1 cellular context compared by ENCODE assay signal in the genomic region with DNA sequence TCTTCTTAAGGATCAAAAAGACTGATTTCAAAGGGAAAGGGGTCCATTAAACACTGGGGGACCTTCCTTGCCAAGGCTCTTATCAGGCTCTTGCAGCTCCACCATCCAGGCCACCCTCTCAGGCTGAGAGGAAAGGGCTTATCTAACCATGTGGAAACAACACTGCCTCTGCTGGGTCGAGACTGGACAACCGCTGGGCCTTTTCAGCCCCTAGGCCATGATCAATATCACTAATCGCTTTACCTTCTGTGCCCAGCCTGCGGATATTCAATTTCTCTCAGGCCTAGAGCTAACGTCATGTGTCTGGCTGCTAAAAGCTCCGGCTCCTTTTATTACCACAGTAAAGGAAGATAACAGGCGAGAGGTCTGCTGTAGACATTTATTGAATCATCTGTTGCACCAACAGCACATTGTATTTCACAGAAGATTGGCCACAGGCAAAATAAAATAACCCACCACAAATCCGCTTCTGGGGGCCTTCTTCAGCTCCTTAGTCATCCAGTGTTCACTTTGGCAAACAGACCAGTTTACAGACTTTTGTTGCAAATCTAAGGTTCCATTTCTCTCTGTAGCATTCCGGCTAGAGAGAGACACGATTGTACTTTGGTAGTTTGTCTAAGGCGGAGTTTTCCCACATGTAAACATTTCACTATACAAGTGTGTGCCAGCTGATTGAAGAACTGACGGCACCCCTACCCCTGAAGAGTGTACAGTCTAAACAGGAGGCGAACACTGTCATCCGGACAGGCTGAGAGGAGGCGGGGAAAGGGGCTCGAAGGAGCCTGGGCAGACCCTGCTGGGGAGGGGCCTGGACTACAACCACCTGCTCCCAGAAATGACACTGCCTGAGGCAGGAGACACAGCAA.
A peak's percentile ranks its signal among the peaks of the same experiment; 100 is the strongest.
TF ChIP-seq lines count a peak whose summit lies in the region.

No MANE protein-coding gene starts in this region.

TF ChIP-seq in K562, 482 proteins besides CTCF, POLR2A, EP300 and RAD21 (continued from another document and continues in another):
- TF ChIP-seq, protein P1, sequence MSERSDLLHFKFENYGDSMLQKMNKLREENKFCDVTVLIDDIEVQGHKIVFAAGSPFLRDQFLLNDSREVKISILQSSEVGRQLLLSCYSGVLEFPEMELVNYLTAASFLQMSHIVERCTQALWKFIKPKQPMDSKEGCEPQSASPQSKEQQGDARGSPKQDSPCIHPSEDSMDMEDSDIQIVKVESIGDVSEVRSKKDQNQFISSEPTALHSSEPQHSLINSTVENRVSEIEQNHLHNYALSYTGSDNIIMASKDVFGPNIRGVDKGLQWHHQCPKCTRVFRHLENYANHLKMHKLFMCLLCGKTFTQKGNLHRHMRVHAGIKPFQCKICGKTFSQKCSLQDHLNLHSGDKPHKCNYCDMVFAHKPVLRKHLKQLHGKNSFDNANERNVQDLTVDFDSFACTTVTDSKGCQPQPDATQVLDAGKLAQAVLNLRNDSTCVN (CRISPR knock-in tag; IDR thresholded peaks at IDR 0.05): no peak
- TF ChIP-seq, protein P2, sequence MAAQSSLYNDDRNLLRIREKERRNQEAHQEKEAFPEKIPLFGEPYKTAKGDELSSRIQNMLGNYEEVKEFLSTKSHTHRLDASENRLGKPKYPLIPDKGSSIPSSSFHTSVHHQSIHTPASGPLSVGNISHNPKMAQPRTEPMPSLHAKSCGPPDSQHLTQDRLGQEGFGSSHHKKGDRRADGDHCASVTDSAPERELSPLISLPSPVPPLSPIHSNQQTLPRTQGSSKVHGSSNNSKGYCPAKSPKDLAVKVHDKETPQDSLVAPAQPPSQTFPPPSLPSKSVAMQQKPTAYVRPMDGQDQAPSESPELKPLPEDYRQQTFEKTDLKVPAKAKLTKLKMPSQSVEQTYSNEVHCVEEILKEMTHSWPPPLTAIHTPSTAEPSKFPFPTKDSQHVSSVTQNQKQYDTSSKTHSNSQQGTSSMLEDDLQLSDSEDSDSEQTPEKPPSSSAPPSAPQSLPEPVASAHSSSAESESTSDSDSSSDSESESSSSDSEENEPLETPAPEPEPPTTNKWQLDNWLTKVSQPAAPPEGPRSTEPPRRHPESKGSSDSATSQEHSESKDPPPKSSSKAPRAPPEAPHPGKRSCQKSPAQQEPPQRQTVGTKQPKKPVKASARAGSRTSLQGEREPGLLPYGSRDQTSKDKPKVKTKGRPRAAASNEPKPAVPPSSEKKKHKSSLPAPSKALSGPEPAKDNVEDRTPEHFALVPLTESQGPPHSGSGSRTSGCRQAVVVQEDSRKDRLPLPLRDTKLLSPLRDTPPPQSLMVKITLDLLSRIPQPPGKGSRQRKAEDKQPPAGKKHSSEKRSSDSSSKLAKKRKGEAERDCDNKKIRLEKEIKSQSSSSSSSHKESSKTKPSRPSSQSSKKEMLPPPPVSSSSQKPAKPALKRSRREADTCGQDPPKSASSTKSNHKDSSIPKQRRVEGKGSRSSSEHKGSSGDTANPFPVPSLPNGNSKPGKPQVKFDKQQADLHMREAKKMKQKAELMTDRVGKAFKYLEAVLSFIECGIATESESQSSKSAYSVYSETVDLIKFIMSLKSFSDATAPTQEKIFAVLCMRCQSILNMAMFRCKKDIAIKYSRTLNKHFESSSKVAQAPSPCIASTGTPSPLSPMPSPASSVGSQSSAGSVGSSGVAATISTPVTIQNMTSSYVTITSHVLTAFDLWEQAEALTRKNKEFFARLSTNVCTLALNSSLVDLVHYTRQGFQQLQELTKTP (IDR thresholded peaks at IDR 0.05; ENCODE audit: low read depth in 1 of 2, partially characterized antibody in 2 of 2): no peak
- TF ChIP-seq ZNF507 (tag; conservative IDR thresholded peaks at IDR 0.05): no peak
- no peak for TF ChIP-seq ZNF609 (CRISPR knock-in tag; IDR thresholded peaks at IDR 0.05; ENCODE audit: borderline replicate concordance)
- no peak for TF ChIP-seq ZNF253 (CRISPR knock-in tag; conservative IDR thresholded peaks at IDR 0.05)
- TF ChIP-seq, protein P3, sequence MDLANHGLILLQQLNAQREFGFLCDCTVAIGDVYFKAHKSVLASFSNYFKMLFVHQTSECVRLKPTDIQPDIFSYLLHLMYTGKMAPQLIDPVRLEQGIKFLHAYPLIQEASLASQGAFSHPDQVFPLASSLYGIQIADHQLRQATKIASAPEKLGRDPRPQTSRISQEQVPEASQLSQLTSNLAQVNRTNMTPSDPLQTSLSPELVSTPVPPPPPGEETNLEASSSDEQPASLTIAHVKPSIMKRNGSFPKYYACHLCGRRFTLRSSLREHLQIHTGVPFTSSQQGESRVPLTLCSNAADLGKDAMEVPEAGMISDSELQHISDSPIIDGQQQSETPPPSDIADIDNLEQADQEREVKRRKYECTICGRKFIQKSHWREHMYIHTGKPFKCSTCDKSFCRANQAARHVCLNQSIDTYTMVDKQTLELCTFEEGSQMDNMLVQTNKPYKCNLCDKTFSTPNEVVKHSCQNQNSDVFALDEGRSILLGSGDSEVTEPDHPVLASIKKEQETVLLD (IDR thresholded peaks at IDR 0.05): peak; percentile 92
- 0 out of 2 replicates have a peak, but pooled peaks have one; percentile 31 for TF ChIP-seq NR4A1 (CRISPR knock-in tag; IDR thresholded peaks at IDR 0.05)
- peak; percentile 81 for TF ChIP-seq NR4A1 (tag; IDR thresholded peaks at IDR 0.05)
- TF ChIP-seq PHB (CRISPR knock-in tag; IDR thresholded peaks at IDR 0.05): no peak
- no peak for TF ChIP-seq RHOXF2B (CRISPR knock-in tag; conservative IDR thresholded peaks at IDR 0.05)
- TF ChIP-seq NRF1 (conservative IDR thresholded peaks at IDR 0.05 in 1 of 2, IDR thresholded peaks at IDR 0.05 in 1 of 2): no peak
- TF ChIP-seq ZNF79 (CRISPR knock-in tag; IDR thresholded peaks at IDR 0.05; ENCODE audit: low read depth): no peak
- TF ChIP-seq, protein P4, sequence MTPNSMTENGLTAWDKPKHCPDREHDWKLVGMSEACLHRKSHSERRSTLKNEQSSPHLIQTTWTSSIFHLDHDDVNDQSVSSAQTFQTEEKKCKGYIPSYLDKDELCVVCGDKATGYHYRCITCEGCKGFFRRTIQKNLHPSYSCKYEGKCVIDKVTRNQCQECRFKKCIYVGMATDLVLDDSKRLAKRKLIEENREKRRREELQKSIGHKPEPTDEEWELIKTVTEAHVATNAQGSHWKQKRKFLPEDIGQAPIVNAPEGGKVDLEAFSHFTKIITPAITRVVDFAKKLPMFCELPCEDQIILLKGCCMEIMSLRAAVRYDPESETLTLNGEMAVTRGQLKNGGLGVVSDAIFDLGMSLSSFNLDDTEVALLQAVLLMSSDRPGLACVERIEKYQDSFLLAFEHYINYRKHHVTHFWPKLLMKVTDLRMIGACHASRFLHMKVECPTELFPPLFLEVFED (CRISPR knock-in tag; conservative IDR thresholded peaks at IDR 0.05): 0 out of 2 replicates have a peak, but pooled peaks have one; percentile 5
- TF ChIP-seq RNF2 (IDR thresholded peaks at IDR 0.05): no peak; the same call in 1 of the 2 replicates
- TF ChIP-seq, protein P5, sequence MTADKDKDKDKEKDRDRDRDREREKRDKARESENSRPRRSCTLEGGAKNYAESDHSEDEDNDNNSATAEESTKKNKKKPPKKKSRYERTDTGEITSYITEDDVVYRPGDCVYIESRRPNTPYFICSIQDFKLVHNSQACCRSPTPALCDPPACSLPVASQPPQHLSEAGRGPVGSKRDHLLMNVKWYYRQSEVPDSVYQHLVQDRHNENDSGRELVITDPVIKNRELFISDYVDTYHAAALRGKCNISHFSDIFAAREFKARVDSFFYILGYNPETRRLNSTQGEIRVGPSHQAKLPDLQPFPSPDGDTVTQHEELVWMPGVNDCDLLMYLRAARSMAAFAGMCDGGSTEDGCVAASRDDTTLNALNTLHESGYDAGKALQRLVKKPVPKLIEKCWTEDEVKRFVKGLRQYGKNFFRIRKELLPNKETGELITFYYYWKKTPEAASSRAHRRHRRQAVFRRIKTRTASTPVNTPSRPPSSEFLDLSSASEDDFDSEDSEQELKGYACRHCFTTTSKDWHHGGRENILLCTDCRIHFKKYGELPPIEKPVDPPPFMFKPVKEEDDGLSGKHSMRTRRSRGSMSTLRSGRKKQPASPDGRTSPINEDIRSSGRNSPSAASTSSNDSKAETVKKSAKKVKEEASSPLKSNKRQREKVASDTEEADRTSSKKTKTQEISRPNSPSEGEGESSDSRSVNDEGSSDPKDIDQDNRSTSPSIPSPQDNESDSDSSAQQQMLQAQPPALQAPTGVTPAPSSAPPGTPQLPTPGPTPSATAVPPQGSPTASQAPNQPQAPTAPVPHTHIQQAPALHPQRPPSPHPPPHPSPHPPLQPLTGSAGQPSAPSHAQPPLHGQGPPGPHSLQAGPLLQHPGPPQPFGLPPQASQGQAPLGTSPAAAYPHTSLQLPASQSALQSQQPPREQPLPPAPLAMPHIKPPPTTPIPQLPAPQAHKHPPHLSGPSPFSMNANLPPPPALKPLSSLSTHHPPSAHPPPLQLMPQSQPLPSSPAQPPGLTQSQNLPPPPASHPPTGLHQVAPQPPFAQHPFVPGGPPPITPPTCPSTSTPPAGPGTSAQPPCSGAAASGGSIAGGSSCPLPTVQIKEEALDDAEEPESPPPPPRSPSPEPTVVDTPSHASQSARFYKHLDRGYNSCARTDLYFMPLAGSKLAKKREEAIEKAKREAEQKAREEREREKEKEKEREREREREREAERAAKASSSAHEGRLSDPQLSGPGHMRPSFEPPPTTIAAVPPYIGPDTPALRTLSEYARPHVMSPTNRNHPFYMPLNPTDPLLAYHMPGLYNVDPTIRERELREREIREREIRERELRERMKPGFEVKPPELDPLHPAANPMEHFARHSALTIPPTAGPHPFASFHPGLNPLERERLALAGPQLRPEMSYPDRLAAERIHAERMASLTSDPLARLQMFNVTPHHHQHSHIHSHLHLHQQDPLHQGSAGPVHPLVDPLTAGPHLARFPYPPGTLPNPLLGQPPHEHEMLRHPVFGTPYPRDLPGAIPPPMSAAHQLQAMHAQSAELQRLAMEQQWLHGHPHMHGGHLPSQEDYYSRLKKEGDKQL (CRISPR knock-in tag; IDR thresholded peaks at IDR 0.05; ENCODE audit: borderline replicate concordance): no peak
- no peak for TF ChIP-seq GTF2A2 (tag; IDR thresholded peaks at IDR 0.05)
- no peak for TF ChIP-seq MCM3 (IDR thresholded peaks at IDR 0.05)
- TF ChIP-seq NFE2 (IDR thresholded peaks at IDR 0.05; ENCODE audit: low read depth): no peak; the same call in 1 of the 2 replicates
- no peak; the same call in 1 of the 2 replicates for TF ChIP-seq ATF4 (CRISPR knock-in tag; IDR thresholded peaks at IDR 0.05)
- peak; percentile 9; the same call in 1 of the 2 replicates for TF ChIP-seq ZNF239 (CRISPR knock-in tag; IDR thresholded peaks at IDR 0.05)
- peak; percentile 52 to 53; a peak in 2 of 4 replicates for TF ChIP-seq MAZ (CRISPR knock-in tag; conservative IDR thresholded peaks at IDR 0.05 in 1 of 2, IDR thresholded peaks at IDR 0.05 in 1 of 2)
- TF ChIP-seq CEBPB (tag; IDR thresholded peaks at IDR 0.05): 0 out of 2 replicates have a peak, but pooled peaks have one; percentile 17
- no peak for TF ChIP-seq POLR2G (IDR thresholded peaks at IDR 0.05; ENCODE audit: low read depth, low read length)
- peak; percentile 48; the same call in 1 of the 2 replicates for TF ChIP-seq TOE1 (IDR thresholded peaks at IDR 0.05; ENCODE audit: borderline replicate concordance)
- TF ChIP-seq TOE1 (CRISPR knock-in tag; IDR thresholded peaks at IDR 0.05; ENCODE audit: borderline replicate concordance, low read depth): no peak
- peak; percentile 55 for TF ChIP-seq SMAD1 (IDR thresholded peaks at IDR 0.05; ENCODE audit: low read depth, low read length, partially characterized antibody)
- TF ChIP-seq FUS (optimal IDR thresholded peaks at IDR 0.05; ENCODE audit: low read depth, low read length): no peak
- no peak for TF ChIP-seq TFAM (CRISPR knock-in tag; conservative IDR thresholded peaks at IDR 0.05)
- TF ChIP-seq ZNF408 (CRISPR knock-in tag; IDR thresholded peaks at IDR 0.05; ENCODE audit: low read depth): no peak
- no peak for TF ChIP-seq NFIX (CRISPR knock-in tag; IDR thresholded peaks at IDR 0.05; ENCODE audit: low read depth)
- TF ChIP-seq ARHGAP35 (IDR thresholded peaks at IDR 0.05; ENCODE audit: partially characterized antibody): no peak
- TF ChIP-seq SREBF1 (IDR thresholded peaks at IDR 0.05; ENCODE audit: borderline replicate concordance, low read depth, low read length): no peak
- TF ChIP-seq ZNF699 (CRISPR knock-in tag; IDR thresholded peaks at IDR 0.05; ENCODE audit: insufficient replicate concordance): no peak
- TF ChIP-seq STAT5B (CRISPR knock-in tag; IDR thresholded peaks at IDR 0.05): no peak
- no peak for TF ChIP-seq GTF2E2 (tag; IDR thresholded peaks at IDR 0.05)
- TF ChIP-seq TBP (optimal IDR thresholded peaks at IDR 0.05; ENCODE audit: low read depth, low read length): no peak
- TF ChIP-seq CBX2 (IDR thresholded peaks at IDR 0.05; ENCODE audit: insufficient read depth, low read length, poor library complexity, severe bottlenecking): no peak
